In the genomic region with DNA sequence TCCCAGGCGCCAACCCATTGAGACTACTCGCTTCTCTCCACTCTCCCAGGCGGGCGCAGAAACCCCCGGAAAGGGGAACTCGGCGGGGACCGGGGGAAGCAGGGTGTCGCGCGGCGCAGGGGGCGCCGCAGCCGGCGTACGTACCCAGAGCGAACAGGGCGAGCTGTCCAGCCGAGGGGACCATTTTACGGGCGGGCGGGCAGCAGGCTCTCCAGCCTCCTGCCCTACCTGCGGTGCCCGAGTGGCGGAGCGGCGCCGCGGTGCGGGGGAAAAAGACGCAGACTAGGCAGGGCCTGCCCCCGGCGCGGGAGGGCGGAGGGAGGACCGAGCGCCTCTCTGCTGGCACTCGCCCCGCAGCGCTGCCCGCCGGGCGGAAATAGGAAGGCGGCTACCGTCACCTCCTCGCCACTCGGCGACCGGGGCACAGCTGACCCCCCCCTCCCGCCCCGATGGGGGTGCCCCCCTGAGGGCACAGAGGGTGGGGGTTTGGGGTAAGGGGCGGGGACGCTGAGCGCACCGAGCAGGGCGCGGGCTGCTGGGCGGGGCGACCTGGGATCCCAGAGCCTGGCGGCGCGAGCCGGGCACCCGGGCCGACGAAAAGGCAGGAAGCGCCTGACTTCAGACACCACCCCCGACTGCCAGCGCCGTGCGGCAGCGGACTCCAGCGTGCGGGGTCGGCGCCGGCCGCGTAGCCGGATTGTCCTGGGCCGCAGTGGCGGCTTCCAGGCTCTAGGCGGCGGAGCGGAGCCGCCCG, we compare ENCODE assay signal across 8 cellular contexts. TPM values are rescaled to one million over a fixed set of nuclear protein-coding genes. Genes with fewer than 3 reads are reported as not detected.
DNase-seq lines count a peak whose midpoint lies in the region; ATAC-seq and TF ChIP-seq lines count a peak whose summit lies in the region.

Gene TGFA, minus strand, starts transcription at position 243 of the 754 bp plus-strand sequence. Its CDS starts 59 bp downstream, at position 184.

- intact Hi-C loops in HCT116 (cut with micrococcal nuclease), result loop anchor here (1.0 to 5.0 kb wide), 3 partner anchors 64 to 226 kb away; no protein-coding TSS in a partner anchor

- H3K9ac ChIP-seq in HCT116 (ENCODE audit: low read length) (peak within 1 kb of the TSS; percentile 92), iPS-15b (ENCODE audit: low read depth, low read length) (peak within 1 kb of the TSS; percentile 24)

- POLR2A ChIA-PET in HCT116 (lab: Charles Lee), result interaction anchor here (1.1 to 1.5 kb wide), 2 partner anchors 9 to 64 kb away, joined by 5 read pairs; no protein-coding TSS in a partner anchor

- no TSS peak for BruUV-seq in HCT116 (replicated peaks; lab: Mats Ljungman, UMichigan)

- H3K4me1 ChIP-seq in HCT116 (ENCODE audit: control insufficient read depth in 1 of 2, insufficient read depth in 2 of 2, low read length in 2 of 2) (peaks cover 18 to 25% of the 10 kb centered on the region in 2 experiments), iPS-15b (ENCODE audit: control insufficient read depth, insufficient read depth, low read length) (peaks cover 2% of the 10 kb centered on the region)

- TF ChIP-seq POLR2A in HCT116 (IDR thresholded peaks at IDR 0.05; ENCODE audit: borderline replicate concordance, extremely low read depth, insufficient read depth, insufficient read length), result peak; percentile 5

- peak within 1 kb of the TSS; percentile 75 for H3K4me2 ChIP-seq in HCT116 (ENCODE audit: low read length)

- H3K79me2 ChIP-seq in HCT116 (ENCODE audit: insufficient read depth, low read length), result peaks cover 47% of the 10 kb centered on the region

- H3K4me3 ChIP-seq in HCT116 (replicated peaks in 1 of 2; ENCODE audit: low read depth in 1 of 2, low read length in 2 of 2), result peak within 1 kb of the TSS; percentile 92 to 95
- H3K4me3 ChIP-seq in astrocyte of the spinal cord (ENCODE audit: low read depth, low read length), result peak within 1 kb of the TSS; percentile 33
- H3K4me3 ChIP-seq in iPS-15b (ENCODE audit: low read depth, low read length), result peak within 1 kb of the TSS; percentile 59
- H3K4me3 ChIP-seq in skeletal muscle cell (ENCODE audit: low read depth, low read length), result peak within 1 kb of the TSS; percentile 52

- H3K9me3 ChIP-seq in HCT116 (ENCODE audit: control insufficient read depth in 1 of 2, insufficient read depth in 1 of 2, low read depth in 1 of 2, low read length in 2 of 2), result no peaks in the 10 kb centered on the region
- H3K9me3 ChIP-seq in iPS-15b (ENCODE audit: control insufficient read depth, insufficient read depth, low read length), result no peaks in the 10 kb centered on the region

- H3K36me3 ChIP-seq in HCT116 (ENCODE audit: control insufficient read depth in 1 of 2, insufficient read depth in 2 of 2, low read length in 2 of 2) (no peaks in the 10 kb centered on the region), iPS-15b (ENCODE audit: control insufficient read depth, insufficient read depth, low read length) (no peaks in the 10 kb centered on the region)

- H3K27ac ChIP-seq in HCT116 (ENCODE audit: low read depth, low read length), result peak within 1 kb of the TSS; percentile 94

- CTCF ChIA-PET in HCT116 (lab: Charles Lee), result interaction anchor here (1.0 kb wide), 1 partner anchor 64 kb away, joined by 4 read pairs; no protein-coding TSS in a partner anchor

- in situ Hi-C loops in astrocyte of the spinal cord (cut with HindIII; ENCODE audit: low sequenced_read_pairs), result no loop called here

- H3K27me3 ChIP-seq in HCT116 (ENCODE audit: insufficient read depth, low read length) (no peaks in the 10 kb centered on the region), iPS-15b (ENCODE audit: control insufficient read depth, insufficient read depth, low read length) (peaks cover 39% of the 10 kb centered on the region)

- peak; percentile 87 for ATAC-seq in HCT116

- no peaks in the 10 kb centered on the region for H3K9me2 ChIP-seq in HCT116 (ENCODE audit: insufficient read depth)

- no peak within 1 kb of the TSS for H2AFZ ChIP-seq in HCT116 (ENCODE audit: low read depth, low read length, poor library complexity, severe bottlenecking)

- TF ChIP-seq RAD21 in HCT116 (IDR thresholded peaks at IDR 0.05; ENCODE audit: low read depth), result peak; percentile 85

- TF ChIP-seq CTCF in HCT116 (IDR thresholded peaks at IDR 0.05 in 2 of 3, conservative IDR thresholded peaks at IDR 0.05 in 1 of 3; ENCODE audit: borderline replicate concordance in 1 of 3, insufficient read depth in 1 of 3, low read depth in 2 of 3, low read length in 2 of 3), result peak; percentile 73 to 92 (median 76)
- peak; percentile 79 for TF ChIP-seq CTCF in astrocyte of the spinal cord (IDR thresholded peaks at IDR 0.05; ENCODE audit: low read depth, low read length)

- DNase-seq in ELF-1 (ENCODE audit: low read depth, low spot score), result peak; percentile 85
- peak; percentile 89 for DNase-seq in HCT116 (ENCODE audit: low read depth, low spot score)
- peak; percentile 51 for DNase-seq in NCI-H1092 treated with DMSO at 0.1 percent for 48 hours (lab: John Stamatoyannopoulos, UW)
- DNase-seq in T-helper 22 cell (ENCODE audit: low read depth), result peak; percentile 61
- DNase-seq in astrocyte of the spinal cord (ENCODE audit: low read depth, low spot score), result peak; percentile 10
- no peak for DNase-seq in skeletal muscle cell (ENCODE audit: low read depth)
- no peak for DNase-seq in GOT3 (lab: John Stamatoyannopoulos, UW)

- RAD21 ChIA-PET in HCT116 (lab: Charles Lee; ENCODE audit: low non-redundant PET in 1 of 2, low total read pairs in 2 of 2, uncharacterized antibody in 2 of 2, unreplicated experiment in 2 of 2), result no interaction called here

- no peaks in the 10 kb centered on the region for H4K20me1 ChIP-seq in HCT116 (ENCODE audit: insufficient read depth)

TF ChIP-seq in HCT116, 20 proteins besides CTCF, POLR2A, EP300 and RAD21 (continues in another document):
- TF ChIP-seq, protein P1, sequence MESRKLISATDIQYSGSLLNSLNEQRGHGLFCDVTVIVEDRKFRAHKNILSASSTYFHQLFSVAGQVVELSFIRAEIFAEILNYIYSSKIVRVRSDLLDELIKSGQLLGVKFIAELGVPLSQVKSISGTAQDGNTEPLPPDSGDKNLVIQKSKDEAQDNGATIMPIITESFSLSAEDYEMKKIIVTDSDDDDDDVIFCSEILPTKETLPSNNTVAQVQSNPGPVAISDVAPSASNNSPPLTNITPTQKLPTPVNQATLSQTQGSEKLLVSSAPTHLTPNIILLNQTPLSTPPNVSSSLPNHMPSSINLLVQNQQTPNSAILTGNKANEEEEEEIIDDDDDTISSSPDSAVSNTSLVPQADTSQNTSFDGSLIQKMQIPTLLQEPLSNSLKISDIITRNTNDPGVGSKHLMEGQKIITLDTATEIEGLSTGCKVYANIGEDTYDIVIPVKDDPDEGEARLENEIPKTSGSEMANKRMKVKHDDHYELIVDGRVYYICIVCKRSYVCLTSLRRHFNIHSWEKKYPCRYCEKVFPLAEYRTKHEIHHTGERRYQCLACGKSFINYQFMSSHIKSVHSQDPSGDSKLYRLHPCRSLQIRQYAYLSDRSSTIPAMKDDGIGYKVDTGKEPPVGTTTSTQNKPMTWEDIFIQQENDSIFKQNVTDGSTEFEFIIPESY (IDR thresholded peaks at IDR 0.05; ENCODE audit: extremely low read depth, insufficient replicate concordance, low read length), result peak; percentile 58
- no peak for TF ChIP-seq EZH2 (IDR thresholded peaks at IDR 0.05)
- TF ChIP-seq SP1 (IDR thresholded peaks at IDR 0.05; ENCODE audit: low read depth), result peak; percentile 59; the same call in 1 of the 2 replicates
- TF ChIP-seq, protein P2, sequence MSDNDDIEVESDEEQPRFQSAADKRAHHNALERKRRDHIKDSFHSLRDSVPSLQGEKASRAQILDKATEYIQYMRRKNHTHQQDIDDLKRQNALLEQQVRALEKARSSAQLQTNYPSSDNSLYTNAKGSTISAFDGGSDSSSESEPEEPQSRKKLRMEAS (IDR thresholded peaks at IDR 0.05), result no peak
- no peak; the same call in 1 of the 2 replicates for TF ChIP-seq SIN3A (IDR thresholded peaks at IDR 0.05; ENCODE audit: low read depth)
- TF ChIP-seq FOSL1 (IDR thresholded peaks at IDR 0.05; ENCODE audit: low read depth), result no peak
- peak; percentile 32; the same call in 1 of the 2 replicates for TF ChIP-seq ELF1 (IDR thresholded peaks at IDR 0.05; ENCODE audit: borderline replicate concordance, low read depth)
- no peak for TF ChIP-seq JUND (IDR thresholded peaks at IDR 0.05)
- no peak; the same call in 1 of the 2 replicates for TF ChIP-seq CEBPB (IDR thresholded peaks at IDR 0.05; ENCODE audit: low read depth)
- TF ChIP-seq ZFX (IDR thresholded peaks at IDR 0.05), result peak; percentile 45
- TF ChIP-seq POLR2AphosphoS5 (IDR thresholded peaks at IDR 0.05; ENCODE audit: low read depth, low read length), result peak; percentile 74
- TF ChIP-seq, protein P3, sequence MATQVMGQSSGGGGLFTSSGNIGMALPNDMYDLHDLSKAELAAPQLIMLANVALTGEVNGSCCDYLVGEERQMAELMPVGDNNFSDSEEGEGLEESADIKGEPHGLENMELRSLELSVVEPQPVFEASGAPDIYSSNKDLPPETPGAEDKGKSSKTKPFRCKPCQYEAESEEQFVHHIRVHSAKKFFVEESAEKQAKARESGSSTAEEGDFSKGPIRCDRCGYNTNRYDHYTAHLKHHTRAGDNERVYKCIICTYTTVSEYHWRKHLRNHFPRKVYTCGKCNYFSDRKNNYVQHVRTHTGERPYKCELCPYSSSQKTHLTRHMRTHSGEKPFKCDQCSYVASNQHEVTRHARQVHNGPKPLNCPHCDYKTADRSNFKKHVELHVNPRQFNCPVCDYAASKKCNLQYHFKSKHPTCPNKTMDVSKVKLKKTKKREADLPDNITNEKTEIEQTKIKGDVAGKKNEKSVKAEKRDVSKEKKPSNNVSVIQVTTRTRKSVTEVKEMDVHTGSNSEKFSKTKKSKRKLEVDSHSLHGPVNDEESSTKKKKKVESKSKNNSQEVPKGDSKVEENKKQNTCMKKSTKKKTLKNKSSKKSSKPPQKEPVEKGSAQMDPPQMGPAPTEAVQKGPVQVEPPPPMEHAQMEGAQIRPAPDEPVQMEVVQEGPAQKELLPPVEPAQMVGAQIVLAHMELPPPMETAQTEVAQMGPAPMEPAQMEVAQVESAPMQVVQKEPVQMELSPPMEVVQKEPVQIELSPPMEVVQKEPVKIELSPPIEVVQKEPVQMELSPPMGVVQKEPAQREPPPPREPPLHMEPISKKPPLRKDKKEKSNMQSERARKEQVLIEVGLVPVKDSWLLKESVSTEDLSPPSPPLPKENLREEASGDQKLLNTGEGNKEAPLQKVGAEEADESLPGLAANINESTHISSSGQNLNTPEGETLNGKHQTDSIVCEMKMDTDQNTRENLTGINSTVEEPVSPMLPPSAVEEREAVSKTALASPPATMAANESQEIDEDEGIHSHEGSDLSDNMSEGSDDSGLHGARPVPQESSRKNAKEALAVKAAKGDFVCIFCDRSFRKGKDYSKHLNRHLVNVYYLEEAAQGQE (IDR thresholded peaks at IDR 0.05; ENCODE audit: low read depth), result no peak
- TF ChIP-seq ZNF274 (IDR thresholded peaks at IDR 0.05; ENCODE audit: low read depth, low read length), result no peak
- no peak for TF ChIP-seq YY1 (IDR thresholded peaks at IDR 0.05; ENCODE audit: extremely low read depth, insufficient replicate concordance, low read depth, low read length)
- TF ChIP-seq CBX3 (IDR thresholded peaks at IDR 0.05; ENCODE audit: low read depth), result peak; percentile 83; the same call in 1 of the 2 replicates

RNA-seq across cellular contexts. Expression of gene TGFA, which starts in this region (rescaled TPM):
- 50.1 TPM for total RNA-seq in HCT116 (2021; ENCODE audit: unreplicated experiment)
- 42.6 and 43.6 TPM in 2 replicates for polyA plus RNA-seq in HCT116 (2012)

Comparison
In these comparisons a context has a peak if more than half of its experiments do, and no peak if none do; other contexts are left out.
1. DNase-seq: peak in ELF-1 (single experiment), HCT116 (single experiment), NCI-H1092 treated with DMSO at 0.1 percent for 48 hours (single experiment), T-helper 22 cell (single experiment) and astrocyte of the spinal cord (single experiment); none in skeletal muscle cell (single experiment) and GOT3 (single experiment).
2. H3K4me3 ChIP-seq: peak in every context shown above with its lines; median percentile 94 in HCT116; 59 in iPS-15b; 52 in skeletal muscle cell; 33 in astrocyte of the spinal cord.